In the genomic region with DNA sequence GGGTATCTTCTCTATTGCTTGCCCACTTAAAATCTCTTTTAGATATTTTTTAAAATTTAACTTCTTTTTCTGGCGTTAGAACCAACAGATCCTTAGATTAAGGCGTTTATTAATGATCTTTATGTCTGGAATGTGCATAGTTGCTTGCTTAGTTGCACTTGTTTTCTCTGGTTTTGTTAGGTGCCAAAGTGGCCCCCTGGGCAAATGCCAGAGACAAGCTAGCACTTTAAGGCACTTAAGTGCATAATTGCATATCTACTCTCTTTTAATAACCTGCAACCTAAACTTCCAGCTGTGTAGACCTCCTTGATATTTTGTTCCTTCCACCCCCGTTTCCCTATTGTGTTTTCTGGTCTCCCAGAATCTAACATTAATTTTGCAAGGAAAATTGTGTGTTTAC, we compare ENCODE assay signal across 9 cellular contexts.
DNase-seq lines count a peak whose midpoint lies in the region; ATAC-seq and TF ChIP-seq lines count a peak whose summit lies in the region.
"Had no signal": no experiment of that assay in that cellular context is flagged by ENCODE, and none has a peak within 500 bp of the region (broad histone marks: within the 10 kb centered on the region; RNA-seq: fewer than 3 reads in every experiment).

No MANE protein-coding gene starts in this region.

- no peak for DNase-seq in astrocyte of the cerebellum (ENCODE audit: low read depth)
- no peak for DNase-seq in RWPE1 (ENCODE audit: low spot score)
- no peak for DNase-seq in NCI-H1930 (lab: John Stamatoyannopoulos, UW)
- DNase-seq in dedifferentiated amniotic fluid mesenchymal stem cell (ENCODE audit: extremely low spot score) = no peak

- H3K9ac ChIP-seq in HUES48 (ENCODE audit: low read depth, low read length) = no peak overlapping the region

- H3K36me3 ChIP-seq in ACC112 (ENCODE audit: insufficient read depth, low read length) (peaks cover 60% of the 10 kb centered on the region), HUES48 (ENCODE audit: control insufficient read depth, insufficient read depth, low read length) (peaks cover 75% of the 10 kb centered on the region), muscle layer of duodenum (ENCODE audit: control insufficient read depth in 1 of 2, insufficient read depth in 2 of 2, low read length in 2 of 2) (peaks cover 46 to 58% of the 10 kb centered on the region in 2 donors)

- no peaks in the 10 kb centered on the region for H3K27me3 ChIP-seq in ACC112 (ENCODE audit: insufficient read depth, low read length)
- H3K27me3 ChIP-seq in HUES48 (ENCODE audit: control insufficient read depth, insufficient read depth, low read length) = no peaks in the 10 kb centered on the region
- H3K27me3 ChIP-seq in muscle layer of duodenum (ENCODE audit: low read depth, low read length) = no peaks in the 10 kb centered on the region

- no peak for ATAC-seq in HG03469 (IDR thresholded peaks at IDR 0.05; ENCODE audit: unreplicated experiment)

- H3K4me3 ChIP-seq in ACC112 (ENCODE audit: low read depth, low read length) (peak overlapping the region; percentile 84), HUES48 (ENCODE audit: low read depth, low read length) (peak overlapping the region; percentile 97), astrocyte of the cerebellum (ENCODE audit: low read depth, low read length) (peak overlapping the region; percentile 68), muscle layer of duodenum (ENCODE audit: low read depth in 1 of 2, low read length in 2 of 2) (peak overlapping the region; percentile 58 to 93)

- H3K9me3 ChIP-seq in HUES48 (ENCODE audit: control insufficient read depth, insufficient read depth, low read length) = no peaks in the 10 kb centered on the region
- no peaks in the 10 kb centered on the region for H3K9me3 ChIP-seq in muscle layer of duodenum (ENCODE audit: control insufficient read depth in 1 of 2, low read length in 2 of 2)

- H3K4me1 ChIP-seq in ACC112 (ENCODE audit: control insufficient read depth, insufficient read depth, low read length, unreplicated experiment) (peaks cover 54% of the 10 kb centered on the region), HUES48 (ENCODE audit: control insufficient read depth, insufficient read depth, low read length) (peaks cover 32% of the 10 kb centered on the region), muscle layer of duodenum (ENCODE audit: control insufficient read depth in 1 of 2, insufficient read depth in 2 of 2, low read length in 2 of 2) (peaks cover 47 to 88% of the 10 kb centered on the region in 2 donors)

- no peak overlapping the region for H2AFZ ChIP-seq in ACC112 (ENCODE audit: low read length, unreplicated experiment)

- TF ChIP-seq CTCF in astrocyte of the cerebellum (IDR thresholded peaks at IDR 0.05; ENCODE audit: low read depth, low read length, missing control alignments) (no peak), RWPE1 (conservative IDR thresholded peaks at IDR 0.05; ENCODE audit: low read depth) (no peak)

- H3K27ac ChIP-seq in ACC112 (ENCODE audit: low read depth, low read length) (no peak overlapping the region), HUES48 (ENCODE audit: low read depth, low read length) (no peak overlapping the region), muscle layer of duodenum (ENCODE audit: low read length) (no peak overlapping the region), RWPE1 (no peak overlapping the region)
- H3K27ac ChIP-seq: HL-60 had no signal

- H3K79me2 ChIP-seq in ACC112 (ENCODE audit: control insufficient read depth, insufficient read depth, low read length, unreplicated experiment) = peaks cover 84% of the 10 kb centered on the region

- CTCF ChIA-PET in RWPE1 (lab: Yijun Ruan, JAX) = interaction anchor here (0.6 kb wide), 1 partner anchor 18 kb away, joined by 4 read pairs; no protein-coding TSS in a partner anchor

- in situ Hi-C loops in astrocyte of the cerebellum (cut with HindIII; ENCODE audit: low sequenced_read_pairs) = no loop called here

- POLR2A ChIA-PET in RWPE1 (lab: Yijun Ruan, JAX; ENCODE audit: low non-redundant PET) = no interaction called here
